1 cellular context compared by ENCODE assay signal in genomic region chr10:124449170-124450009, GRCh38.
TF ChIP-seq lines count a peak whose summit lies in the region.

No MANE protein-coding gene starts in this region.

TF ChIP-seq in HepG2, 621 proteins besides CTCF, POLR2A, EP300 and RAD21:
- TF ChIP-seq MEIS1 (CRISPR knock-in tag; IDR thresholded peaks at IDR 0.05; ENCODE audit: borderline replicate concordance) (no peak), FOXO1 (CRISPR knock-in tag; IDR thresholded peaks at IDR 0.05) (no peak), SNRNP70 (IDR thresholded peaks at IDR 0.05; ENCODE audit: low read depth, low read length) (no peak), ZNF282 (IDR thresholded peaks at IDR 0.05; ENCODE audit: partially characterized antibody) (no peak), EZH2 (conservative IDR thresholded peaks at IDR 0.05; ENCODE audit: low read depth, low read length) (peak; percentile 98), KDM3A (CRISPR knock-in tag; IDR thresholded peaks at IDR 0.05; ENCODE audit: low read depth) (no peak), ZNF800 (CRISPR knock-in tag; IDR thresholded peaks at IDR 0.05) (peak; percentile 84; the same call in 1 of the 2 replicates), CBX2 (IDR thresholded peaks at IDR 0.05; ENCODE audit: low read depth, low read length) (no peak), CBX2 (CRISPR knock-in tag; IDR thresholded peaks at IDR 0.05; ENCODE audit: low read depth) (no peak), GATAD2A (CRISPR knock-in tag; IDR thresholded peaks at IDR 0.05) (no peak), ZBTB7B (CRISPR knock-in tag; IDR thresholded peaks at IDR 0.05) (no peak), MAZ (IDR thresholded peaks at IDR 0.05; ENCODE audit: borderline replicate concordance, low read depth, low read length) (no peak), MAZ (CRISPR knock-in tag; IDR thresholded peaks at IDR 0.05; ENCODE audit: low read depth) (no peak), PHF20 (CRISPR knock-in tag; IDR thresholded peaks at IDR 0.05) (no peak), KLF11 (CRISPR knock-in tag; IDR thresholded peaks at IDR 0.05) (no peak), ZNF362 (CRISPR knock-in tag; IDR thresholded peaks at IDR 0.05; ENCODE audit: borderline replicate concordance) (no peak), ARHGAP35 (CRISPR knock-in tag; IDR thresholded peaks at IDR 0.05; ENCODE audit: borderline replicate concordance) (no peak)
